Comparison of ENCODE assay signal across 23 cellular contexts in the genomic region with DNA sequence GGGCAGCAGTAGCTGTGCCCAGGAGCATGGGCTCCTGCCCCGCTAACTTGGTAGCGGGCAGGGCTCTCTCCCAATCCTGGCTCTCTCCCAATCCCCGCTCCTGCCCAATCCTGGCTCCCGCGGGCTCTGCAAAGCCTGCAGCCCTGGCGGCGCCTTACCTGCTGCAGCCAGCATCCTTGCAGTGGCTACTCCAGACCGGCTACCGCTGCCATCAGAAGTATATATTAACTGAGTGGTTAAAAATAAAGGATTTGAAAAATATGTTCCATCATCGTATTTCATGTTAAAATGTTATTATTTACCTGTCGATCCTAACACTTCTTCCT.
"Had no signal": no experiment of that assay in that cellular context is flagged by ENCODE, and none has a peak within 500 bp of the region (broad histone marks: within the 10 kb centered on the region; RNA-seq: fewer than 3 reads in every experiment).

No MANE protein-coding gene starts in this region.

- H3K9me3 ChIP-seq: ovary, right atrium auricular region, right lobe of liver, vagina had no signal

- H3K79me2 ChIP-seq: hepatocyte had no signal

- H2AFZ ChIP-seq: hepatocyte, neural progenitor cell had no signal

- H3K27ac Mint-ChIP-seq: mesothelial cell of epicardium; naive B cell; natural killer cell; nephron progenitor cell; neural progenitor cell; progenitor cell of endocrine pancreas; stimulated activated memory B cell treated with anti-CD40 and anti-IgM and Interleukin-4, amounts not matched to agents 10 μg/mL and 1 μg/mL and 100 μg/mL, for 72 hours; stimulated activated naive CD8-positive, alpha-beta T cell treated with anti-CD3 and anti-CD28 coated beads, Interleukin-15, amount 100 ng/mL, for 72 hours; type B pancreatic cell had no signal

- H3K4me3 ChIP-seq: hepatocyte, left ventricle myocardium inferior, neural progenitor cell, ovary, right atrium auricular region, right lobe of liver, smooth muscle cell, tibial nerve, vagina had no signal

- DNase-seq: left ventricle myocardium inferior; naive B cell; natural killer cell; nephron progenitor cell; ovary; right lobe of liver; stimulated activated CD4-positive, alpha-beta T cell treated with anti-CD3 and anti-CD28 coated beads, Interleukin-1b, Interleukin-23, amount 100 ng/mL, for 48 hours; stimulated activated CD4-positive, alpha-beta T cell treated with anti-CD3 and anti-CD28 coated beads, Interleukin-2, amount 100 ng/mL, for 48 hours; stimulated activated CD4-positive, alpha-beta T cell treated with anti-CD3 and anti-CD28 coated beads, Interleukin-4, amount 100 ng/mL, for 4 hours; stimulated activated CD8-positive, alpha-beta memory T cell treated with anti-CD3 and anti-CD28 coated beads, Interleukin-4, amount 100 ng/mL, for 48 hours; stimulated activated naive CD4-positive, alpha-beta T cell treated with Interleukin-2 at 50 U/mL for 16 hours; stimulated activated naive CD8-positive, alpha-beta T cell treated with anti-CD3 and anti-CD28 coated beads, Interleukin-15, amount 100 ng/mL, for 72 hours; substantia nigra had no signal

- ATAC-seq: natural killer cell; stimulated activated naive CD8-positive, alpha-beta T cell treated with anti-CD3 and anti-CD28 coated beads, Interleukin-15, amount 100 ng/mL, for 72 hours had no signal

- H3K27me3 ChIP-seq: hepatocyte, neural progenitor cell, ovary, right atrium auricular region, right lobe of liver, tibial nerve, vagina had no signal

- H3K9me3 Mint-ChIP-seq: type B pancreatic cell had no signal

- H3K4me2 ChIP-seq: hepatocyte, neural progenitor cell, smooth muscle cell had no signal

- H3K36me3 Mint-ChIP-seq: naive B cell; natural killer cell; stimulated activated memory B cell treated with anti-CD40 and anti-IgM and Interleukin-4, amounts not matched to agents 10 μg/mL and 1 μg/mL and 100 μg/mL, for 72 hours had no signal

- H3K27me3 Mint-ChIP-seq: naive B cell; progenitor cell of endocrine pancreas; stimulated activated memory B cell treated with anti-CD40 and anti-IgM and Interleukin-4, amounts not matched to agents 10 μg/mL and 1 μg/mL and 100 μg/mL, for 72 hours; stimulated activated naive CD8-positive, alpha-beta T cell treated with anti-CD3 and anti-CD28 coated beads, Interleukin-15, amount 100 ng/mL, for 72 hours; type B pancreatic cell had no signal

- H3K4me1 ChIP-seq: left ventricle myocardium inferior, neural progenitor cell, right atrium auricular region, right lobe of liver, tibial nerve, vagina had no signal

- H3K4me1 Mint-ChIP-seq: naive B cell; natural killer cell; nephron progenitor cell; stimulated activated memory B cell treated with anti-CD40 and anti-IgM and Interleukin-4, amounts not matched to agents 10 μg/mL and 1 μg/mL and 100 μg/mL, for 72 hours; stimulated activated naive CD8-positive, alpha-beta T cell treated with anti-CD3 and anti-CD28 coated beads, Interleukin-15, amount 100 ng/mL, for 72 hours had no signal

- H3K27ac ChIP-seq: hepatocyte, left ventricle myocardium inferior, neural progenitor cell, ovary, right atrium auricular region, right lobe of liver, tibial nerve, vagina had no signal

- H3K36me3 ChIP-seq: left ventricle myocardium inferior, neural progenitor cell, ovary, right atrium auricular region, right lobe of liver, tibial nerve, vagina had no signal

- H3K9ac ChIP-seq: neural progenitor cell had no signal

- H3K4me3 Mint-ChIP-seq: mesothelial cell of epicardium; naive B cell; natural killer cell; nephron progenitor cell; neural progenitor cell; stimulated activated memory B cell treated with anti-CD40 and anti-IgM and Interleukin-4, amounts not matched to agents 10 μg/mL and 1 μg/mL and 100 μg/mL, for 72 hours; stimulated activated naive CD8-positive, alpha-beta T cell treated with anti-CD3 and anti-CD28 coated beads, Interleukin-15, amount 100 ng/mL, for 72 hours; type B pancreatic cell had no signal
